Comparison of ENCODE assay signal across 9 cellular contexts in genomic region chr6:33905081-33905609, GRCh38.
DNase-seq lines count a peak whose midpoint lies in the region; ATAC-seq, FAIRE-seq and TF ChIP-seq lines count a peak whose summit lies in the region.
"Had no signal": no experiment of that assay in that cellular context is flagged by ENCODE, and none has a peak within 500 bp of the region (broad histone marks: within the 10 kb centered on the region; RNA-seq: fewer than 3 reads in every experiment).

No MANE protein-coding gene starts in this region.

- peaks cover 55 to 71% of the 10 kb centered on the region in 2 donors for H3K4me1 ChIP-seq in naive thymus-derived CD4-positive, alpha-beta T cell (ENCODE audit: control insufficient read depth in 2 of 2, insufficient read depth in 2 of 2, low read length in 2 of 2)

- peaks cover 56 to 94% (median 86%) of the 10 kb centered on the region in 7 donors for H3K4me1 Mint-ChIP-seq in naive thymus-derived CD4-positive, alpha-beta T cell

- no peaks in the 10 kb centered on the region for H3K36me3 ChIP-seq in naive thymus-derived CD4-positive, alpha-beta T cell (ENCODE audit: control insufficient read depth in 2 of 3, insufficient read depth in 3 of 3, low read length in 3 of 3)

- peak overlapping the region; percentile 77 for H3K27ac ChIP-seq in naive thymus-derived CD4-positive, alpha-beta T cell (ENCODE audit: low read depth, low read length)

- H3K27me3 Mint-ChIP-seq in naive thymus-derived CD4-positive, alpha-beta T cell = peaks cover 0 to 2% (median 0%) of the 10 kb centered on the region in 5 donors

- no peaks in the 10 kb centered on the region for H3K27me3 ChIP-seq in naive thymus-derived CD4-positive, alpha-beta T cell (ENCODE audit: control insufficient read depth in 2 of 2, insufficient read depth in 2 of 2, low read length in 2 of 2)

- DNase-seq in GM12891 (ENCODE audit: insufficient read length, low spot score) = peak; percentile 35
- peak; percentile 98 for DNase-seq in Jurkat, Clone E6-1 (ENCODE audit: low read depth, low spot score)
- DNase-seq in activated T-cell treated with anti-CD3 and anti-CD28 coated beads for 4 hours = peak; percentile 9
- DNase-seq in naive thymus-derived CD4-positive, alpha-beta T cell = peak in 7 of 9 donors; percentile 55 to 80 (median 76)
- DNase-seq in AG08396 (ENCODE audit: low spot score) = no peak
- DNase-seq in H4 (ENCODE audit: low spot score) = no peak

- peaks cover 0 to 12% (median 0%) of the 10 kb centered on the region in 5 donors for H3K36me3 Mint-ChIP-seq in naive thymus-derived CD4-positive, alpha-beta T cell

- peak overlapping the region; percentile 67 to 85 (median 82) for H3K4me3 Mint-ChIP-seq in naive thymus-derived CD4-positive, alpha-beta T cell

- POLR2A ChIA-PET in naive thymus-derived CD4-positive, alpha-beta T cell (lab: Charles Lee) = interaction anchor here (0.6 to 2.1 kb wide), 12 partner anchors 10 to 1822 kb away, joined by 3 to 13 read pairs (median 4); partner anchors contain the start of genes LEMD2 and UQCC2

- CTCF ChIA-PET in naive thymus-derived CD4-positive, alpha-beta T cell (lab: Charles Lee) = interaction anchor here (1.0 to 1.4 kb wide), 4 partner anchors 10 to 134 kb away, joined by 3 to 8 read pairs (median 6); partner anchors contain the start of gene LEMD2

- H3K9me3 Mint-ChIP-seq in naive thymus-derived CD4-positive, alpha-beta T cell = peaks cover 0 to 2% (median 0%) of the 10 kb centered on the region in 11 donors

- intact Hi-C loops in naive thymus-derived CD4-positive, alpha-beta T cell (cut with micrococcal nuclease) = loop anchor here (1.0 to 10.0 kb wide), 5 partner anchors 9 to 193 kb away; partner anchors contain the start of gene UQCC2 (in 1 of the 2)

- FAIRE-seq in GM12891 (lab: Jason Lieb, UNC) = no peak
- FAIRE-seq: astrocyte had no signal

- no peaks in the 10 kb centered on the region for H3K9me3 ChIP-seq in naive thymus-derived CD4-positive, alpha-beta T cell (ENCODE audit: control insufficient read depth in 2 of 3, low read length in 3 of 3)

- H3K4me3 ChIP-seq in Jurkat, Clone E6-1 (ENCODE audit: low read length) = peak overlapping the region; percentile 57
- H3K4me3 ChIP-seq in naive thymus-derived CD4-positive, alpha-beta T cell (ENCODE audit: low read length) = peak overlapping the region; percentile 28

- ATAC-seq in naive thymus-derived CD4-positive, alpha-beta T cell = peak; percentile 84
- no peak for ATAC-seq in HG02759 (IDR thresholded peaks at IDR 0.05; ENCODE audit: unreplicated experiment)
- ATAC-seq in HG02973 (IDR thresholded peaks at IDR 0.05; ENCODE audit: unreplicated experiment) = no peak

- no peak for TF ChIP-seq POLR2A in GM12891 (IDR thresholded peaks at IDR 0.05; ENCODE audit: low read depth, low read length)

- H3K27ac Mint-ChIP-seq in naive thymus-derived CD4-positive, alpha-beta T cell = peak overlapping the region; percentile 84 to 97 (median 95)

TF ChIP-seq in GM12891, 5 proteins besides CTCF, POLR2A, EP300 and RAD21:
- TF ChIP-seq POLR2AphosphoS5 (IDR thresholded peaks at IDR 0.05; ENCODE audit: low read depth, low read length) (no peak), SPI1 (IDR thresholded peaks at IDR 0.05; ENCODE audit: low read depth, low read length) (peak; percentile 30; the same call in 1 of the 2 replicates), PAX5 (IDR thresholded peaks at IDR 0.05; ENCODE audit: insufficient read depth, low read length, severe bottlenecking) (no peak)

Comparison
In these comparisons a context has a peak if more than half of its experiments do, and no peak if none do; other contexts are left out.
1. DNase-seq: peak in GM12891 (single experiment), Jurkat, Clone E6-1 (single experiment), activated T-cell treated with anti-CD3 and anti-CD28 coated beads for 4 hours (single experiment) and naive thymus-derived CD4-positive, alpha-beta T cell (7 of 9); none in AG08396 (single experiment) and H4 (single experiment).